Comparison of ENCODE assay signal across 8 cellular contexts in the genomic region with DNA sequence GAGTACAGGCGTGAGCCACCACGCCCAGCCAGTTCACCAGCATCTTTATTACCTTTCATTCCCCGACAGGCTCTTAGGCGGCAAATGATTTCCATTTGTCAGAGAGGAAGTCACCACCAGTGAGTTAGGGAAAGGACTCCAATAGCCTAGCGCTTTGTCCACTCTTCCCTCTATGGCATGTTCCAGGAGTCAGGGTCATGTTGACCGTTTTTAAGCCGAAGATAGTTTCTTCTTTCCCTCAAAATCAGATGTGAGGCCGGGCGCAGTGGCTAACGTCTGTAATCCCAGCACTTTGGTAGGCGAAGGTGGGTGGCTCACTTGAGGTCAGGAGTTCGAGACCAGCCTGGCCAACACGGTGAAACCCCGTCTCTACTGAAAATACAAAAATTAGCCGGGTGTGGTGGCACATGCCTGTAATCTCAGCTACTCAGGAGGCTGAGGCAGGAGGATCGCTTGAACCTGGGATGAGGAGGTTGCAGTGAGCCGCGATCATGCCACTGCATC. TPM values are rescaled to one million over a fixed set of nuclear protein-coding genes. Genes with fewer than 3 reads are reported as not detected.
DNase-seq lines count a peak whose midpoint lies in the region; ATAC-seq and TF ChIP-seq lines count a peak whose summit lies in the region.
"Not testable (repeated sequence)": the region's sequence is repeated elsewhere in the genome, so short reads cannot be mapped to it uniquely, and the experiment has no call there.

No MANE protein-coding gene starts in this region.

- POLR2A ChIA-PET in SK-N-SH (lab: Yijun Ruan, JAX) = interaction anchor here (0.6 to 1.0 kb wide), 2 partner anchors 18 to 85 kb away, joined by 3 read pairs; partner anchors contain the start of genes HINFP, RPS25 and TRAPPC4

- H3K4me3 Mint-ChIP-seq in activated naive CD4-positive, alpha-beta T cell treated with anti-CD3 and anti-CD28 coated beads, Interleukin-2, amount 50 U/mL, for 24 hours = peak overlapping the region; percentile 98
- peak overlapping the region; percentile 28 for H3K4me3 Mint-ChIP-seq in natural killer cell
- peak overlapping the region; percentile 88 for H3K4me3 Mint-ChIP-seq in stimulated activated effector memory CD8-positive, alpha-beta T cell treated with anti-CD3 and anti-CD28 coated beads, Interleukin-12 subunit alpha, Interleukin-12 subunit beta, amount 100 ng/mL, for 72 hours

- peak overlapping the region; percentile 87 for H3K4me3 ChIP-seq in AG10803 (ENCODE audit: low read length)
- H3K4me3 ChIP-seq in SK-N-SH (ENCODE audit: low read depth in 2 of 2, low read length in 1 of 2) = peak overlapping the region; percentile 80 to 90
- H3K4me3 ChIP-seq in dorsolateral prefrontal cortex = peak overlapping the region in 56 of 59 donors; percentile 62 to 98 (median 88)
- peak overlapping the region; percentile 87 for H3K4me3 ChIP-seq in right cardiac atrium (ENCODE audit: low read length)

- H3K27ac ChIP-seq in SK-N-SH (ENCODE audit: low read depth in 2 of 2, low read length in 1 of 2) (peak overlapping the region; percentile 93 to 97), dorsolateral prefrontal cortex (peak overlapping the region in 56 of 59 donors; percentile 48 to 99 (median 96)), right cardiac atrium (ENCODE audit: low read length) (peak overlapping the region; percentile 73)

- intact Hi-C loops in dorsolateral prefrontal cortex (cut with DNase I) = loop anchor here (5.0 to 10.0 kb wide), 4 partner anchors 94 to 222 kb away; partner anchors contain the start of gene CBL (in 1 of the 2)
- intact Hi-C loops in right cardiac atrium (cut with DNase I) = not testable (repeated sequence)
- intact Hi-C loops in natural killer cell (cut with micrococcal nuclease) = loop anchor here (5.0 kb wide), 1 partner anchor 86 kb away; the partner anchor contains the start of genes RPS25 and TRAPPC4

- H4K20me1 ChIP-seq in SK-N-SH (ENCODE audit: insufficient read depth) = not testable (repeated sequence)

- not testable (repeated sequence) for H3K9me2 ChIP-seq in SK-N-SH

- H3K9ac ChIP-seq in SK-N-SH = peak overlapping the region; percentile 78

- H3K4me1 Mint-ChIP-seq in activated naive CD4-positive, alpha-beta T cell treated with anti-CD3 and anti-CD28 coated beads, Interleukin-2, amount 50 U/mL, for 24 hours = peaks cover 50% of the 10 kb centered on the region
- H3K4me1 Mint-ChIP-seq in natural killer cell = peaks cover 30 to 42% of the 10 kb centered on the region in 2 donors
- H3K4me1 Mint-ChIP-seq in stimulated activated effector memory CD8-positive, alpha-beta T cell treated with anti-CD3 and anti-CD28 coated beads, Interleukin-12 subunit alpha, Interleukin-12 subunit beta, amount 100 ng/mL, for 72 hours = peaks cover 39% of the 10 kb centered on the region

- not testable (repeated sequence) for H3K27me3 Mint-ChIP-seq in activated naive CD4-positive, alpha-beta T cell treated with anti-CD3 and anti-CD28 coated beads, Interleukin-2, amount 50 U/mL, for 24 hours; natural killer cell (ENCODE audit: low read depth in 2 of 2)

- CTCF ChIA-PET in SK-N-SH (lab: Yijun Ruan, JAX) = interaction anchor here (1.2 to 2.0 kb wide), 10 partner anchors 9 to 271 kb away, joined by 3 to 13 read pairs (median 6); partner anchors contain the start of genes ABCG4 and CBL

- not testable (repeated sequence) for ATAC-seq in right cardiac atrium; natural killer cell; stimulated activated effector memory CD8-positive, alpha-beta T cell treated with anti-CD3 and anti-CD28 coated beads, Interleukin-12 subunit alpha, Interleukin-12 subunit beta, amount 100 ng/mL, for 72 hours

- H3F3A ChIP-seq in SK-N-SH (replicated peaks; ENCODE audit: insufficient read depth) = peaks cover 29% of the 10 kb centered on the region

- H3K27me3 ChIP-seq in SK-N-SH (ENCODE audit: insufficient read depth); dorsolateral prefrontal cortex; right cardiac atrium (ENCODE audit: control insufficient read depth, insufficient read depth): not testable (repeated sequence)

- DNase-seq in AG10803 (ENCODE audit: low read depth); SK-N-SH; dorsolateral prefrontal cortex; right cardiac atrium; natural killer cell; stimulated activated effector memory CD8-positive, alpha-beta T cell treated with anti-CD3 and anti-CD28 coated beads, Interleukin-12 subunit alpha, Interleukin-12 subunit beta, amount 100 ng/mL, for 72 hours (ENCODE audit: low spot score in 2 of 2): not testable (repeated sequence)
- DNase-seq in HT-29 (ENCODE audit: low spot score) = peak; percentile 30

- peak overlapping the region; percentile 98 for H3K4me2 ChIP-seq in SK-N-SH

- peak overlapping the region; percentile 77 for H2AFZ ChIP-seq in SK-N-SH (ENCODE audit: low read depth)

- H3K36me3 Mint-ChIP-seq in activated naive CD4-positive, alpha-beta T cell treated with anti-CD3 and anti-CD28 coated beads, Interleukin-2, amount 50 U/mL, for 24 hours; natural killer cell: not testable (repeated sequence)
- peaks cover 39% of the 10 kb centered on the region for H3K36me3 Mint-ChIP-seq in stimulated activated effector memory CD8-positive, alpha-beta T cell treated with anti-CD3 and anti-CD28 coated beads, Interleukin-12 subunit alpha, Interleukin-12 subunit beta, amount 100 ng/mL, for 72 hours

- H3K36me3 ChIP-seq in SK-N-SH (replicated peaks in 1 of 2; ENCODE audit: control insufficient read depth in 1 of 2, insufficient read depth in 2 of 2, low read length in 1 of 2) = not testable (repeated sequence)

- not testable (repeated sequence) for H3K9me3 ChIP-seq in SK-N-SH; right cardiac atrium (ENCODE audit: control insufficient read depth, low read length)

- H3K4me1 ChIP-seq in SK-N-SH (ENCODE audit: control insufficient read depth in 1 of 2, insufficient read depth in 2 of 2, low read depth in 1 of 2, low read length in 1 of 2) (peaks cover 16 to 33% of the 10 kb centered on the region in 2 experiments), right cardiac atrium (ENCODE audit: control insufficient read depth, insufficient read depth, low read length) (peaks cover 12% of the 10 kb centered on the region)

- peak overlapping the region; percentile 30 for H3K27ac Mint-ChIP-seq in activated naive CD4-positive, alpha-beta T cell treated with anti-CD3 and anti-CD28 coated beads, Interleukin-2, amount 50 U/mL, for 24 hours
- H3K27ac Mint-ChIP-seq in natural killer cell = peak overlapping the region in 1 of 2 donors; percentile 94
- peak overlapping the region; percentile 97 for H3K27ac Mint-ChIP-seq in stimulated activated effector memory CD8-positive, alpha-beta T cell treated with anti-CD3 and anti-CD28 coated beads, Interleukin-12 subunit alpha, Interleukin-12 subunit beta, amount 100 ng/mL, for 72 hours

- not testable (repeated sequence) for TF ChIP-seq EP300 in SK-N-SH (IDR thresholded peaks at IDR 0.05; ENCODE audit: borderline replicate concordance in 1 of 2, low read depth in 1 of 2, low read length in 1 of 2)

- H3K9me3 Mint-ChIP-seq in activated naive CD4-positive, alpha-beta T cell treated with anti-CD3 and anti-CD28 coated beads, Interleukin-2, amount 50 U/mL, for 24 hours; natural killer cell; stimulated activated effector memory CD8-positive, alpha-beta T cell treated with anti-CD3 and anti-CD28 coated beads, Interleukin-12 subunit alpha, Interleukin-12 subunit beta, amount 100 ng/mL, for 72 hours: not testable (repeated sequence)

- H3K79me2 ChIP-seq in SK-N-SH (ENCODE audit: insufficient read depth) = peaks cover 52% of the 10 kb centered on the region

- TF ChIP-seq RAD21 in SK-N-SH (IDR thresholded peaks at IDR 0.05; ENCODE audit: low read length) = not testable (repeated sequence)

- WGBS in SK-N-SH (ENCODE audit: low lambda C conversion rate) = 87% methylated on average over 18 of the region's 18 CpGs
- 81% methylated on average over 18 of the region's 18 CpGs for WGBS in right cardiac atrium

- not testable (repeated sequence) for TF ChIP-seq CTCF in AG10803 (conservative IDR thresholded peaks at IDR 0.05; ENCODE audit: low read length); SK-N-SH (IDR thresholded peaks at IDR 0.05); dorsolateral prefrontal cortex (IDR thresholded peaks at IDR 0.05 in 54 of 56, conservative IDR thresholded peaks at IDR 0.05 in 2 of 56; ENCODE audit: low read depth in 1 of 56, partially characterized antibody in 56 of 56); natural killer cell (IDR thresholded peaks at IDR 0.05)

RNA-seq across cellular contexts. Expression of gene DPAGT1, which starts 1.6 kb away (rescaled TPM):
- 67.2 and 93.2 TPM in 2 replicates for total RNA-seq in HT-29 (2014; rRNA removed; shearing (Covaris generic))
- polyA plus RNA-seq in SK-N-SH (2012; rRNA removed) (99.5 and 128 TPM in 2 replicates), right cardiac atrium (14.4 TPM)
- polyA plus RNA-seq in SK-N-SH (2012; cell fraction: cytosol; rRNA removed) = 68.0 and 70.3 TPM in 2 replicates
- polyA plus RNA-seq in SK-N-SH (2012; cell fraction: nucleus; rRNA removed) = 182 and 268 TPM in 2 replicates
- total RNA-seq in dorsolateral prefrontal cortex (10 to 100 TPM; 18.3 to 47.3 (median 30.8) TPM), right cardiac atrium (10 to 100 TPM; 15.2 to 24.7 (median 23.9) TPM), natural killer cell (10 to 100 TPM; 20.5 to 28.5 (median 24.4) TPM)

RNA-seq across cellular contexts. Expression of gene C2CD2L, which starts 3.9 kb away (rescaled TPM):
- total RNA-seq in HT-29 (2014; rRNA removed; shearing (Covaris generic)) = 31.9 and 40.4 TPM in 2 replicates
- polyA plus RNA-seq in SK-N-SH (2012; rRNA removed) (7.6 and 8.6 TPM in 2 replicates), right cardiac atrium (9.2 TPM)
- 3.5 and 5.3 TPM in 2 replicates for polyA plus RNA-seq in SK-N-SH (2012; cell fraction: cytosol; rRNA removed)
- 27.1 and 27.9 TPM in 2 replicates for polyA plus RNA-seq in SK-N-SH (2012; cell fraction: nucleus; rRNA removed)
- total RNA-seq in dorsolateral prefrontal cortex (10 to 100 TPM; 26.6 to 76.4 (median 50.5) TPM), right cardiac atrium (10 to 100 TPM in 3 of 4 donors, 1 to 10 TPM in 1; 9.1 to 11.9 (median 11.0) TPM), natural killer cell (10 to 100 TPM; 20.3 to 27.7 (median 25.6) TPM)

RNA-seq across cellular contexts. Expression of gene HINFP, which starts 18.2 kb away (rescaled TPM):
- total RNA-seq in HT-29 (2014; rRNA removed; shearing (Covaris generic)) = 15.5 and 16.9 TPM in 2 replicates
- 21.8 and 36.1 TPM in 2 replicates for polyA plus RNA-seq in SK-N-SH (2012; rRNA removed)
- polyA plus RNA-seq in SK-N-SH (2012; cell fraction: cytosol; rRNA removed) = 10.6 and 14.6 TPM in 2 replicates
- 113 and 143 TPM in 2 replicates for polyA plus RNA-seq in SK-N-SH (2012; cell fraction: nucleus; rRNA removed)
- 10 to 100 TPM; 29.8 to 70.5 (median 47.9) TPM for total RNA-seq in dorsolateral prefrontal cortex
- 10 to 100 TPM; 11.4 to 17.0 (median 15.4) TPM for total RNA-seq in right cardiac atrium
- 8.4 TPM for polyA plus RNA-seq in right cardiac atrium
- total RNA-seq in natural killer cell = 10 to 100 TPM; 30.2 to 38.2 (median 31.5) TPM

RNA-seq across cellular contexts. Expression of gene HMBS, which starts 18.5 kb away (rescaled TPM):
- 21.9 and 25.1 TPM in 2 replicates for total RNA-seq in HT-29 (2014; rRNA removed; shearing (Covaris generic))
- polyA plus RNA-seq in SK-N-SH (2012; rRNA removed) = 69.4 and 77.4 TPM in 2 replicates
- polyA plus RNA-seq in SK-N-SH (2012; cell fraction: cytosol; rRNA removed) = 38.8 and 60.3 TPM in 2 replicates
- 116 and 126 TPM in 2 replicates for polyA plus RNA-seq in SK-N-SH (2012; cell fraction: nucleus; rRNA removed)
- 10 to 100 TPM in 95 of 120 experiments, 1 to 10 TPM in 25; 6.8 to 18.6 (median 12.6) TPM for total RNA-seq in dorsolateral prefrontal cortex
- total RNA-seq in right cardiac atrium = 10 to 100 TPM; 17.3 to 28.0 (median 22.2) TPM
- polyA plus RNA-seq in right cardiac atrium = 28.0 TPM
- 10 to 100 TPM in 1 of 3 donors, 1 to 10 TPM in 2; 6.1 to 10.1 (median 6.7) TPM for total RNA-seq in natural killer cell

RNA-seq across cellular contexts. Expression of gene VPS11, which starts 35.6 kb away (rescaled TPM):
- 32.6 and 47.8 TPM in 2 replicates for total RNA-seq in HT-29 (2014; rRNA removed; shearing (Covaris generic))
- 13.8 and 14.8 TPM in 2 replicates for polyA plus RNA-seq in SK-N-SH (2012; rRNA removed)
- 8.9 and 11.4 TPM in 2 replicates for polyA plus RNA-seq in SK-N-SH (2012; cell fraction: cytosol; rRNA removed)
- polyA plus RNA-seq in SK-N-SH (2012; cell fraction: nucleus; rRNA removed) = 39.6 and 51.2 TPM in 2 replicates
- total RNA-seq in dorsolateral prefrontal cortex = 10 to 100 TPM; 33.3 to 65.7 (median 50.5) TPM
- total RNA-seq in right cardiac atrium = 10 to 100 TPM; 20.4 to 23.7 (median 21.5) TPM
- 23.5 TPM for polyA plus RNA-seq in right cardiac atrium
- 100 to 1,000 TPM in 1 of 3 donors, 10 to 100 TPM in 2; 91.4 to 101 (median 91.7) TPM for total RNA-seq in natural killer cell

Comparison
In these comparisons a context has a peak if more than half of its experiments do, and no peak if none do; other contexts are left out.
1. H3K4me3 Mint-ChIP-seq: peak in every context shown above with its lines; median percentile 98 in activated naive CD4-positive, alpha-beta T cell treated with anti-CD3 and anti-CD28 coated beads, Interleukin-2, amount 50 U/mL, for 24 hours; 88 in stimulated activated effector memory CD8-positive, alpha-beta T cell treated with anti-CD3 and anti-CD28 coated beads, Interleukin-12 subunit alpha, Interleukin-12 subunit beta, amount 100 ng/mL, for 72 hours; 28 in natural killer cell.